22 cellular contexts compared by ENCODE assay signal in genomic region chr16:17229766-17230165, GRCh38.
"Had no signal": no experiment of that assay in that cellular context is flagged by ENCODE, and none has a peak within 500 bp of the region (broad histone marks: within the 10 kb centered on the region; RNA-seq: fewer than 3 reads in every experiment).

No MANE protein-coding gene starts in this region.

- H3K4me1 ChIP-seq: thyroid gland had no signal

- H3K27ac Mint-ChIP-seq: activated B cell treated with CpG ODN at 0.5 μM for 24 hours; activated CD4-positive, alpha-beta T cell treated with anti-CD3 and anti-CD28 coated beads, Interleukin-2, amount 10 ng/mL, durations not matched to agents 7 days and 5 days; activated CD8-positive, alpha-beta T cell treated with anti-CD3 and anti-CD28 coated beads, Interleukin-2, amount 10 ng/mL, durations not matched to agents 7 days and 5 days; activated naive CD4-positive, alpha-beta T cell treated with anti-CD3 and anti-CD28 coated beads for 36 hours; nephron progenitor cell; stimulated activated naive B cell treated with anti-CD40 and anti-IgM and Interleukin-4, amounts not matched to agents 10 μg/mL and 1 μg/mL and 100 μg/mL, for 72 hours; T-helper 2 cell treated with Interferon-gamma antibody and Interleukin-4, amounts not matched to agents 5 μg/mL and 100 μg/mL, for 36 hours had no signal

- ATAC-seq: activated CD8-positive, alpha-beta T cell treated with anti-CD3 and anti-CD28 coated beads, Interleukin-2, amount 10 ng/mL, durations not matched to agents 7 days and 5 days; activated T-cell treated with anti-CD3 and anti-CD28 coated beads, Interleukin-2, amount 50 U/mL, for 4 hours; lower lobe of right lung; stimulated activated naive B cell treated with anti-CD40 and anti-IgM and Interleukin-4, amounts not matched to agents 10 μg/mL and 1 μg/mL and 100 μg/mL, for 72 hours had no signal

- H3K36me3 ChIP-seq: brain microvascular endothelial cell, lower lobe of right lung, sigmoid colon, thyroid gland had no signal

- H3K27me3 Mint-ChIP-seq: activated B cell treated with CpG ODN at 0.5 μM for 24 hours; activated CD4-positive, alpha-beta T cell treated with anti-CD3 and anti-CD28 coated beads, Interleukin-2, amount 10 ng/mL, durations not matched to agents 7 days and 5 days; stimulated activated naive B cell treated with anti-CD40 and anti-IgM and Interleukin-4, amounts not matched to agents 10 μg/mL and 1 μg/mL and 100 μg/mL, for 72 hours had no signal

- H3K9me3 ChIP-seq: lower lobe of right lung, sigmoid colon, spleen, thyroid gland had no signal

- DNase-seq: activated B cell treated with CpG ODN at 0.5 μM for 24 hours; activated CD4-positive, alpha-beta T cell treated with anti-CD3 and anti-CD28 coated beads, Interleukin-2, amount 10 ng/mL, durations not matched to agents 7 days and 5 days; activated CD8-positive, alpha-beta memory T cell treated with anti-CD3 and anti-CD28 coated beads, Interleukin-2, amount 50 U/mL, for 4 hours; activated CD8-positive, alpha-beta T cell treated with anti-CD3 and anti-CD28 coated beads, Interleukin-2, amount 10 ng/mL, durations not matched to agents 7 days and 5 days; activated naive CD4-positive, alpha-beta T cell treated with anti-CD3 and anti-CD28 coated beads for 36 hours; activated T-cell treated with anti-CD3 and anti-CD28 coated beads, Interleukin-2, amount 50 U/mL, for 4 hours; aorta; brain microvascular endothelial cell; erythroblast; hypothalamus; islet precursor cell; lower lobe of right lung; nephron progenitor cell; nucleus accumbens; sigmoid colon; spleen; stimulated activated CD4-positive, alpha-beta T cell treated with anti-CD3 and anti-CD28 coated beads, Interleukin-4, amount 100 ng/mL, for 4 hours; stimulated activated naive B cell treated with anti-CD40 and anti-IgM and Interleukin-4, amounts not matched to agents 10 μg/mL and 1 μg/mL and 100 μg/mL, for 72 hours; thyroid gland had no signal

- H3K4me3 Mint-ChIP-seq: activated B cell treated with CpG ODN at 0.5 μM for 24 hours; activated CD4-positive, alpha-beta T cell treated with anti-CD3 and anti-CD28 coated beads, Interleukin-2, amount 10 ng/mL, durations not matched to agents 7 days and 5 days; activated CD8-positive, alpha-beta T cell treated with anti-CD3 and anti-CD28 coated beads, Interleukin-2, amount 10 ng/mL, durations not matched to agents 7 days and 5 days; activated naive CD4-positive, alpha-beta T cell treated with anti-CD3 and anti-CD28 coated beads for 36 hours; activated T-cell treated with anti-CD3 and anti-CD28 coated beads, Interleukin-2, amount 50 U/mL, for 4 hours; nephron progenitor cell; stimulated activated naive B cell treated with anti-CD40 and anti-IgM and Interleukin-4, amounts not matched to agents 10 μg/mL and 1 μg/mL and 100 μg/mL, for 72 hours; T-helper 2 cell treated with Interferon-gamma antibody and Interleukin-4, amounts not matched to agents 5 μg/mL and 100 μg/mL, for 36 hours had no signal

- H3K27ac ChIP-seq: brain microvascular endothelial cell, coronary artery, lower lobe of right lung, sigmoid colon, spleen, thyroid gland had no signal

- FAIRE-seq: TTC549 had no signal

- H3K4me3 ChIP-seq: coronary artery, lower lobe of right lung, sigmoid colon, spleen, thyroid gland had no signal

- H3K9me3 Mint-ChIP-seq: activated B cell treated with CpG ODN at 0.5 μM for 24 hours; activated CD4-positive, alpha-beta T cell treated with anti-CD3 and anti-CD28 coated beads, Interleukin-2, amount 10 ng/mL, durations not matched to agents 7 days and 5 days; activated naive CD4-positive, alpha-beta T cell treated with anti-CD3 and anti-CD28 coated beads for 36 hours; activated T-cell treated with anti-CD3 and anti-CD28 coated beads, Interleukin-2, amount 50 U/mL, for 4 hours; nephron progenitor cell; stimulated activated naive B cell treated with anti-CD40 and anti-IgM and Interleukin-4, amounts not matched to agents 10 μg/mL and 1 μg/mL and 100 μg/mL, for 72 hours; T-helper 2 cell treated with Interferon-gamma antibody and Interleukin-4, amounts not matched to agents 5 μg/mL and 100 μg/mL, for 36 hours had no signal

- H3K27me3 ChIP-seq: brain microvascular endothelial cell, sigmoid colon, spleen, thyroid gland had no signal
